Comparison of ENCODE assay signal across 1 cellular context in genomic region chr1:65422241-65423203, GRCh38.
TF ChIP-seq lines count a peak whose summit lies in the region.

No MANE protein-coding gene starts in this region.

TF ChIP-seq in HepG2, 621 proteins besides CTCF, POLR2A, EP300 and RAD21:
- TF ChIP-seq FOXO1 (CRISPR knock-in tag; IDR thresholded peaks at IDR 0.05), result no peak
- TF ChIP-seq MEIS2 (CRISPR knock-in tag; IDR thresholded peaks at IDR 0.05), result no peak
- TF ChIP-seq PITX1 (CRISPR knock-in tag; IDR thresholded peaks at IDR 0.05), result no peak
- no peak for TF ChIP-seq ZNF678 (CRISPR knock-in tag; IDR thresholded peaks at IDR 0.05)
- 0 out of 2 replicates have a peak, but pooled peaks have one; percentile 40 for TF ChIP-seq TARDBP (CRISPR knock-in tag; IDR thresholded peaks at IDR 0.05)
- 0 out of 2 replicates have a peak, but pooled peaks have one; percentile 45 for TF ChIP-seq SNAPC5 (CRISPR knock-in tag; IDR thresholded peaks at IDR 0.05; ENCODE audit: borderline replicate concordance)
